Comparison of ENCODE assay signal across 30 cellular contexts in genomic region chr18:63953811-63954210, GRCh38. TPM values are rescaled to one million over a fixed set of nuclear protein-coding genes. Genes with fewer than 3 reads are reported as not detected.
A peak's percentile ranks its signal among the peaks of the same experiment; 100 is the strongest.
DNase-seq lines count a peak whose midpoint lies in the region; ATAC-seq and TF ChIP-seq lines count a peak whose summit lies in the region.
"Had no signal": no experiment of that assay in that cellular context is flagged by ENCODE, and none has a peak within 500 bp of the region (broad histone marks: within the 10 kb centered on the region; RNA-seq: fewer than 3 reads in every experiment).

No MANE protein-coding gene starts in this region.

- H3K27me3 ChIP-seq in A673 (replicated peaks; ENCODE audit: insufficient read depth, low read depth, low read length, poor library complexity): no peaks in the 10 kb centered on the region
- H3K27me3 ChIP-seq: neutrophil had no signal

- POLR2A ChIA-PET in A673 (lab: Charles Lee; ENCODE audit: low non-redundant PET): no interaction called here

- CTCF ChIA-PET in A673 (lab: Charles Lee): no interaction called here

- BruUV-seq in A673 (replicated peaks; lab: Mats Ljungman, UMichigan): no TSS peak

- DNase-seq in DMS 273 (lab: John Stamatoyannopoulos, UW; ENCODE audit: unreplicated experiment) (peak; percentile 30), DMS 273 treated with DMSO at 0.1 percent for 48 hours (lab: John Stamatoyannopoulos, UW) (no peak), A673 (ENCODE audit: low spot score) (peak; percentile 25), NCI-H1092 treated with DMSO at 0.1 percent for 48 hours (lab: John Stamatoyannopoulos, UW) (peak; percentile 27), astrocyte of the hippocampus (ENCODE audit: low read depth, low spot score) (peak; percentile 9), ACHN (no peak), HuH-7.5 (ENCODE audit: low spot score) (no peak)
- DNase-seq: activated CD4-positive, alpha-beta T cell treated with anti-CD3 and anti-CD28 coated beads for 48 hours; activated gamma-delta T cell; activated T-cell treated with anti-CD3 and anti-CD28 coated beads, Interleukin-2, amount 50 U/mL, for 24 hours; CD4-positive, alpha-beta T cell; DMS153; mesendoderm; NCI-H1436; NCI-H2107; NCI-H82; PC-3; Right ventricle myocardium superior; stimulated activated CD4-positive, alpha-beta T cell treated with anti-CD3 and anti-CD28 coated beads, Interleukin-15, amount 100 ng/mL, for 24 hours; stimulated activated naive CD4-positive, alpha-beta T cell had no signal

- ATAC-seq in HG03460 (IDR thresholded peaks at IDR 0.05; ENCODE audit: unreplicated experiment): no peak
- ATAC-seq: left lobe of liver, PC-3 had no signal

- no peak overlapping the region for H3K27ac ChIP-seq in A673 (ENCODE audit: low read depth, low read length, poor library complexity, severe bottlenecking)
- H3K27ac ChIP-seq: 22Rv1, neutrophil, prostate gland, VCaP had no signal

- peaks cover 5% of the 10 kb centered on the region for H3K4me1 ChIP-seq in A673 (ENCODE audit: insufficient read depth, low read length, poor library complexity, severe bottlenecking)
- H3K4me1 ChIP-seq: prostate gland had no signal

- intact Hi-C loops in A673 (cut with micrococcal nuclease; ENCODE audit: unreplicated experiment): no loop called here

- in situ Hi-C loops in ACHN (cut with HindIII; ENCODE audit: low pct_ligation_motif_present, low pct_unique_long_range_greater_than_20kb, low sequenced_read_pairs): no loop called here

- H3K4me3 ChIP-seq in A673 (ENCODE audit: low read depth, low read length, poor library complexity, severe bottlenecking): no peak overlapping the region
- H3K4me3 ChIP-seq: prostate gland had no signal

- peaks cover 17% of the 10 kb centered on the region for H3K36me3 ChIP-seq in A673 (ENCODE audit: insufficient read depth, low read length, poor library complexity, severe bottlenecking)
- H3K36me3 ChIP-seq: neutrophil, prostate gland had no signal

- H3K9me3 ChIP-seq in A673 (ENCODE audit: low read depth, low read length, poor library complexity, severe bottlenecking): no peaks in the 10 kb centered on the region
- H3K9me3 ChIP-seq: neutrophil, prostate gland had no signal

- TF ChIP-seq CTCF in A673 (conservative IDR thresholded peaks at IDR 0.05; ENCODE audit: low read depth, low read length): no peak

RNA-seq across cellular contexts. Expression of gene HMSD, which starts 4.7 kb away (rescaled TPM):
- total RNA-seq in A673 (2021): 31.6 and 58.1 TPM in 2 replicates
- total RNA-seq: CD4-positive, alpha-beta T cell; chondrocyte; LHCN-M2; prostate gland had no signal

RNA-seq across cellular contexts. Expression of gene SERPINB8, which starts 16.1 kb away (rescaled TPM):
- 11.3 and 26.4 TPM in 2 replicates for total RNA-seq in A673 (2021)

RNA-seq across cellular contexts. Expression of gene SERPINB10, which starts 46.1 kb away (rescaled TPM):
- not detected in 2 replicates for total RNA-seq in A673 (2021)
- total RNA-seq: CD4-positive, alpha-beta T cell; chondrocyte; left lobe of liver; LHCN-M2; PC-3; Right ventricle myocardium superior; T-helper 2 cell treated with Interferon-gamma antibody and Interleukin-4, amounts not matched to agents 100 ng/mL and 5 ng/mL, for 36 hours; temporal lobe had no signal

Comparison
In these comparisons a context has a peak if more than half of its experiments do, and no peak if none do; other contexts are left out.
1. DNase-seq: peak in DMS 273 (single experiment), A673 (single experiment), NCI-H1092 treated with DMSO at 0.1 percent for 48 hours (single experiment) and astrocyte of the hippocampus (single experiment); none in DMS 273 treated with DMSO at 0.1 percent for 48 hours (single experiment), ACHN (single experiment) and HuH-7.5 (single experiment).